ENCODE assay signal across 1 cellular context in the genomic region with DNA sequence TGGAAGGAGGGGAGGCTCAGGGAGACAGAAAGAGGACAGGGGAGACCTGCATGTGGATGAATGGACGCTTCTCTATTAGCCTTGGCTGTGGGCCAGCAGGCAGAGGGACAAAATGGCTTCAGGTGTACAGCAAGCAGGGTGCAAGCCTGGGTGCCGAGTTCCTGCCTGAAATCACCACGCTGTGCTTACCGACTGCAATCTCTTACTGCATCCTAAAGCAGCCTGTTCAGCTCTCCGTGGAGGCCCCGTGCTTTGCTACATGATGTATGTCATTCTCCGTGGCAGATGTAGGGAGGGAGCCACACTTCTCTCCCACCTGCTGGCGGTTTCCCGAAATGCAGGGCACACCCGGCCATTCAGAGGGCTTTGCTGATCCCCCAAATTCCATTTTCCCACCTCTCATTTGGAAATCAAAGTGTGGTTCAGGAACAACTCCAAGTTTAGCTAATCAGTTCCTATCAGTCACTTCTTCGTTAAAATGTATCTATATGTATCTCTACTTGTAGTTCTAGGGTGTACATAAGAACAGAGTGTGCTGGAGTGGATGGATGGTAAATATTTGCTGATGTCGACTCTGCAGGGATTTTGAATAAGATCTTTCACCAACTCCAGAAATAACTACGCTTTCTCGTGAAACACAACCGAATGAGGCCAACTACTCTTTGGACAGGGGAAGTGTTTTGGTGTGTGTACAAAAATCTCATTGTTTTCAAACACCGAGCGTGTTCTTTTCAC.
TF ChIP-seq lines count a peak whose summit lies in the region.

No MANE protein-coding gene starts in this region.

TF ChIP-seq in K562, 482 proteins besides CTCF, POLR2A, EP300 and RAD21:
- TF ChIP-seq NFIC (IDR thresholded peaks at IDR 0.05) (peak; percentile 52; the same call in 1 of the 2 replicates), ZNF778 (CRISPR knock-in tag; IDR thresholded peaks at IDR 0.05) (no peak)
TF ChIP-seq in K562: peak in this region for 1.
